20 cellular contexts compared by ENCODE assay signal in genomic region chr19:14047866-14048265, GRCh38. TPM values are rescaled to one million over a fixed set of nuclear protein-coding genes. Genes with fewer than 3 reads are reported as not detected.
"Had no signal": no experiment of that assay in that cellular context is flagged by ENCODE, and none has a peak within 500 bp of the region (broad histone marks: within the 10 kb centered on the region; RNA-seq: fewer than 3 reads in every experiment).

No MANE protein-coding gene starts in this region.

RNA-seq across cellular contexts. Expression of gene PALM3, which starts 14.0 kb away (rescaled TPM):
- total RNA-seq: activated naive CD4-positive, alpha-beta T cell treated with anti-CD3 and anti-CD28 coated beads for 36 hours; activated naive CD4-positive, alpha-beta T cell treated with anti-CD3 and anti-CD28 coated beads, Interleukin-2, amount 50 U/mL, for 72 hours; activated naive CD8-positive, alpha-beta T cell treated with anti-CD3 and anti-CD28 coated beads for 36 hours; activated naive CD8-positive, alpha-beta T cell treated with anti-CD3 and anti-CD28 coated beads, Interleukin-2, amount 10 ng/mL, durations not matched to agents 7 days and 5 days; activated T-cell treated with anti-CD3 and anti-CD28 coated beads, Interleukin-2, amount 50 U/mL, for 4 hours; activated T-helper 17 cell treated with anti-CD3 and anti-CD28 coated beads, Interleukin-2, amount 50 U/mL, for 72 hours; bronchial epithelial cell had no signal

RNA-seq across cellular contexts. Expression of gene RLN3, which starts 19.9 kb away (rescaled TPM):
- total RNA-seq: activated naive CD4-positive, alpha-beta T cell treated with anti-CD3 and anti-CD28 coated beads for 36 hours; activated naive CD4-positive, alpha-beta T cell treated with anti-CD3 and anti-CD28 coated beads, Interleukin-2, amount 50 U/mL, for 72 hours; activated naive CD8-positive, alpha-beta T cell treated with anti-CD3 and anti-CD28 coated beads for 36 hours; activated naive CD8-positive, alpha-beta T cell treated with anti-CD3 and anti-CD28 coated beads, Interleukin-2, amount 10 ng/mL, durations not matched to agents 7 days and 5 days; activated T-cell treated with anti-CD3 and anti-CD28 coated beads, Interleukin-2, amount 50 U/mL, for 4 hours; activated T-cell treated with anti-CD3 and anti-CD28 coated beads, Interleukin-2, amount 50 U/mL, for 72 hours; activated T-helper 1 cell treated with anti-CD3 and anti-CD28 coated beads, Interleukin-12 subunit alpha, Interleukin-12 subunit beta, Interleukin-2, Interleukin-4 antibody, amounts not matched to agents 30 ng/mL and 10 ng/mL and 1 ng/mL, durations not matched to agents 14 hours and 24 hours and 36 hours; activated T-helper 17 cell treated with anti-CD3 and anti-CD28 coated beads, Interleukin-2, amount 50 U/mL, for 72 hours; activated T-helper 2 cell treated with anti-CD3 and anti-CD28 coated beads, Interferon-gamma antibody, Interleukin-2, Interleukin-4, amounts not matched to agents 10 μg/mL and 5 μg/mL and 100 μg/mL, durations not matched to agents 14 hours and 24 hours and 36 hours; adrenal gland; aorta; ascending aorta; astrocyte; body of pancreas; breast epithelium; bronchial epithelial cell; cardiac muscle cell; cardiac septum; cerebellum had no signal
- polyA plus RNA-seq: adipose tissue, adrenal gland, aorta, cardiac muscle cell had no signal

RNA-seq across cellular contexts. Expression of gene C19orf67, which starts 37.7 kb away (rescaled TPM):
- total RNA-seq: activated naive CD4-positive, alpha-beta T cell treated with anti-CD3 and anti-CD28 coated beads for 36 hours; activated naive CD4-positive, alpha-beta T cell treated with anti-CD3 and anti-CD28 coated beads, Interleukin-2, amount 50 U/mL, for 72 hours; activated naive CD8-positive, alpha-beta T cell treated with anti-CD3 and anti-CD28 coated beads for 36 hours; activated naive CD8-positive, alpha-beta T cell treated with anti-CD3 and anti-CD28 coated beads, Interleukin-2, amount 10 ng/mL, durations not matched to agents 7 days and 5 days; activated T-cell treated with anti-CD3 and anti-CD28 coated beads, Interleukin-2, amount 50 U/mL, for 72 hours; adrenal gland; aorta; ascending aorta; astrocyte; body of pancreas; breast epithelium; bronchial epithelial cell; cardiac septum; cerebellum had no signal
- polyA plus RNA-seq: adipose tissue, adrenal gland, aorta had no signal
